ENCODE assay signal across 9 cellular contexts in the genomic region with DNA sequence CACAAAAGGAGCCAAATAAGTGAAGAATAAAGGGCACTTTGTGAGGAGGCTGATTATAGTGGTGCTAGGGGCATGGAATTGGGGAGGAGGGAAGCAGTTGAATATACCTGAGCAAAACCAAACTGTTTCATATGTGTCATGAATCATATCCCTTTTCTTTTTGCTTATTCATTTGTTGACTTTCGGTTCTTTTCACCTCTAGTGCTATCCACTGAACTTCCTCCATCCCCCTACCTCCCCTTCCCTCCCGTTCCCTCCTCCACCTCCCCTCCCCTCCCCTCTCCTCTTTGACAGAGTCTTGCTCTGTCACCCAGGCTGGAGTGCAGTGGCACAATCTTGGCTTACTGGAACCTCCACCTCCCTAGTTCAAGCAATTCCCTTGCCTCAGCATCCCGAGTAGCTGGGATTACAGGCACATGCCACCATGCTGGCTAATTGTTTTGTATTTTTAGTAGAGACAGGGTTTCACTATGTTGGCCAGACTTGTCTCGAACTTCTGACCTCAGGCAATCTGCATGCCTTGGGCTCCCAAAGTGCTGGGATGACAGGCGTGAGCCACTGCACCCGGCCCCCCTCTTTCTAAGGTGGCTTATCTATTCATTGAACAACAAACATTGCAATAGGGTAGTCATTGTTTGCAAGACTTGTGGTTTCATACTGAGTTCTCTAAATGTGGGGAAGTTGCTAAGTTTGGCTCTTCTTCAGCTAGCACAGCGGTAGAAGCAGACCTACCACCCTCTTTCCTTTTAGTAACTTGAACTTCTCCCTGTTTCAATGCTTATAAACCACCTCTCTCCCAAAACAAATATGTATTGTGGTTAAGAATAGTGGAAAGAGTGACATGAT.
DNase-seq lines count a peak whose midpoint lies in the region; ATAC-seq and TF ChIP-seq lines count a peak whose summit lies in the region.
"Had no signal": no experiment of that assay in that cellular context is flagged by ENCODE, and none has a peak within 500 bp of the region (broad histone marks: within the 10 kb centered on the region; RNA-seq: fewer than 3 reads in every experiment).

No MANE protein-coding gene starts in this region.

- H3K4me3 ChIP-seq in HEK293 (ENCODE audit: low read depth, low read length) (no peak overlapping the region), H7 (ENCODE audit: insufficient read depth, low read depth, low read length) (no peak overlapping the region)

- 0 out of 2 replicates have a peak, but pooled peaks cover 5% of the 10 kb centered on the region for H3K4me1 ChIP-seq in HEK293 (ENCODE audit: control insufficient read depth, insufficient read depth, low read length)

- no peaks in the 10 kb centered on the region for H3K9me3 ChIP-seq in HEK293 (ENCODE audit: control insufficient read depth, insufficient read depth, low read depth, low read length)

- peak overlapping the region; percentile 26 for H3K4me3 Mint-ChIP-seq in dendritic cell treated with granulocyte-macrophage colony-stimulating factor and Interleukin-4, amounts not matched to agents 40 ng/mL and 50 ng/mL, for 4 days
- H3K4me3 Mint-ChIP-seq: T-cell had no signal

- no peaks in the 10 kb centered on the region for H3K36me3 Mint-ChIP-seq in dendritic cell treated with granulocyte-macrophage colony-stimulating factor and Interleukin-4, amounts not matched to agents 40 ng/mL and 50 ng/mL, for 4 days (ENCODE audit: low read depth)
- H3K36me3 Mint-ChIP-seq: T-cell had no signal

- H3K27ac Mint-ChIP-seq in dendritic cell treated with granulocyte-macrophage colony-stimulating factor and Interleukin-4, amounts not matched to agents 40 ng/mL and 50 ng/mL, for 4 days: peak overlapping the region; percentile 71
- H3K27ac Mint-ChIP-seq: T-cell had no signal

- H3K27me3 ChIP-seq in H7 (ENCODE audit: control insufficient read depth, insufficient read depth, low read length): no peaks in the 10 kb centered on the region

- no peaks in the 10 kb centered on the region for H3K27me3 Mint-ChIP-seq in dendritic cell treated with granulocyte-macrophage colony-stimulating factor and Interleukin-4, amounts not matched to agents 40 ng/mL and 50 ng/mL, for 4 days

- DNase-seq in LoVo (ENCODE audit: low spot score) (peak; percentile 66), NCI-H345 (lab: John Stamatoyannopoulos, UW) (no peak), caudate nucleus (lab: John Stamatoyannopoulos, UW) (no peak), H7 (no peak), DMS53 (lab: John Stamatoyannopoulos, UW) (no peak)

- POLR2A ChIA-PET in HEK293 (lab: Yijun Ruan, JAX): no interaction called here

- ATAC-seq in GM18867 (IDR thresholded peaks at IDR 0.05; ENCODE audit: unreplicated experiment): peak; percentile 90

- CTCF ChIA-PET in HEK293 (lab: Yijun Ruan, JAX): interaction anchor here (0.6 kb wide), 3 partner anchors 143 to 465 kb away, joined by 3 read pairs; no protein-coding TSS in a partner anchor

- intact Hi-C loops in dendritic cell treated with granulocyte-macrophage colony-stimulating factor and Interleukin-4, amounts not matched to agents 40 ng/mL and 50 ng/mL, for 4 days (cut with micrococcal nuclease): no loop called here

- no peaks in the 10 kb centered on the region for H3K9me3 Mint-ChIP-seq in dendritic cell treated with granulocyte-macrophage colony-stimulating factor and Interleukin-4, amounts not matched to agents 40 ng/mL and 50 ng/mL, for 4 days
- H3K9me3 Mint-ChIP-seq: T-cell had no signal

- H3K27ac ChIP-seq in HEK293 (ENCODE audit: extremely low read depth, low read depth, low read length) (no peak overlapping the region), caudate nucleus (ENCODE audit: low read depth, low read length) (no peak overlapping the region)

- H3K4me1 Mint-ChIP-seq in dendritic cell treated with granulocyte-macrophage colony-stimulating factor and Interleukin-4, amounts not matched to agents 40 ng/mL and 50 ng/mL, for 4 days (ENCODE audit: low read depth): peaks cover 29% of the 10 kb centered on the region

- no peak for TF ChIP-seq CTCF in HEK293 (tag by site-specific recombination; IDR thresholded peaks at IDR 0.05)

- no peaks in the 10 kb centered on the region for H3K36me3 ChIP-seq in HEK293 (ENCODE audit: control insufficient read depth in 2 of 2, insufficient read depth in 1 of 2, low read length in 2 of 2)
- H3K36me3 ChIP-seq in H7 (replicated peaks; ENCODE audit: control insufficient read depth, insufficient read depth, low read length): no peaks in the 10 kb centered on the region

TF ChIP-seq in HEK293, 187 proteins besides CTCF, POLR2A, EP300 and RAD21:
- TF ChIP-seq GLIS2 (tag by site-specific recombination; IDR thresholded peaks at IDR 0.05): no peak
- TF ChIP-seq, protein P1, sequence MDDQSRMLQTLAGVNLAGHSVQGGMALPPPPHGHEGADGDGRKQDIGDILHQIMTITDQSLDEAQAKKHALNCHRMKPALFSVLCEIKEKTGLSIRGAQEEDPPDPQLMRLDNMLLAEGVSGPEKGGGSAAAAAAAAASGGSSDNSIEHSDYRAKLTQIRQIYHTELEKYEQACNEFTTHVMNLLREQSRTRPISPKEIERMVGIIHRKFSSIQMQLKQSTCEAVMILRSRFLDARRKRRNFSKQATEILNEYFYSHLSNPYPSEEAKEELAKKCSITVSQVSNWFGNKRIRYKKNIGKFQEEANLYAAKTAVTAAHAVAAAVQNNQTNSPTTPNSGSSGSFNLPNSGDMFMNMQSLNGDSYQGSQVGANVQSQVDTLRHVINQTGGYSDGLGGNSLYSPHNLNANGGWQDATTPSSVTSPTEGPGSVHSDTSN (CRISPR knock-in tag; IDR thresholded peaks at IDR 0.05): no peak
- no peak for TF ChIP-seq SP2 (tag by site-specific recombination; IDR thresholded peaks at IDR 0.05)
- TF ChIP-seq ZNF677 (tag by site-specific recombination; IDR thresholded peaks at IDR 0.05): no peak
- peak; percentile 30; the same call in 1 of the 2 replicates for TF ChIP-seq ZBTB44 (tag by site-specific recombination; IDR thresholded peaks at IDR 0.05)
- TF ChIP-seq ZNF174 (tag by site-specific recombination; IDR thresholded peaks at IDR 0.05): no peak
- TF ChIP-seq TRIM28 (IDR thresholded peaks at IDR 0.05; ENCODE audit: borderline replicate concordance, low read length): no peak
- TF ChIP-seq OSR2 (tag by site-specific recombination; IDR thresholded peaks at IDR 0.05): 0 out of 2 replicates have a peak, but pooled peaks have one; percentile 40
- no peak for TF ChIP-seq ZNF518A (tag by site-specific recombination; conservative IDR thresholded peaks at IDR 0.05; ENCODE audit: low read depth)
- no peak for TF ChIP-seq ZBTB21 (tag by site-specific recombination; IDR thresholded peaks at IDR 0.05)
- TF ChIP-seq ZNF202 (tag by site-specific recombination; IDR thresholded peaks at IDR 0.05; ENCODE audit: borderline replicate concordance): no peak
